10 cellular contexts compared by ENCODE assay signal in genomic region chr20:53736122-53736756, GRCh38.
DNase-seq lines count a peak whose midpoint lies in the region; ATAC-seq, FAIRE-seq and TF ChIP-seq lines count a peak whose summit lies in the region.
"Had no signal": no experiment of that assay in that cellular context is flagged by ENCODE, and none has a peak within 500 bp of the region (broad histone marks: within the 10 kb centered on the region; RNA-seq: fewer than 3 reads in every experiment).

No MANE protein-coding gene starts in this region.

- intact Hi-C loops in activated T-helper 2 cell treated with anti-CD3 and anti-CD28 coated beads, Interferon-gamma antibody, Interleukin-2, Interleukin-4, amounts not matched to agents 10 μg/mL and 5 μg/mL and 100 μg/mL, durations not matched to agents 14 hours and 24 hours and 36 hours (cut with micrococcal nuclease), result no loop called here
- intact Hi-C loops in right lobe of liver (cut with DNase I), result no loop called here

- TF ChIP-seq EP300 in A549 (IDR thresholded peaks at IDR 0.05), result no peak

- H3K36me3 ChIP-seq in HUES64 (ENCODE audit: insufficient read depth, low read length) (no peaks in the 10 kb centered on the region), right lobe of liver (no peaks in the 10 kb centered on the region)
- H3K36me3 ChIP-seq: adrenal gland had no signal

- no peaks in the 10 kb centered on the region for H3K36me3 Mint-ChIP-seq in activated T-helper 2 cell treated with anti-CD3 and anti-CD28 coated beads, Interferon-gamma antibody, Interleukin-2, Interleukin-4, amounts not matched to agents 10 μg/mL and 5 μg/mL and 100 μg/mL, durations not matched to agents 14 hours and 24 hours and 36 hours (ENCODE audit: low read depth)

- H3K27me3 ChIP-seq in HUES64 (ENCODE audit: insufficient read depth, low read length) (no peaks in the 10 kb centered on the region), right lobe of liver (no peaks in the 10 kb centered on the region)
- H3K27me3 ChIP-seq: adrenal gland had no signal

- DNase-seq in A549 (ENCODE audit: low read depth in 1 of 2, low spot score in 1 of 2) (no peak), right lobe of liver (no peak), omental fat pad (ENCODE audit: low spot score) (no peak), cerebellar nuclear complex (lab: John Stamatoyannopoulos, UW) (no peak)
- no peak for DNase-seq in activated T-helper 2 cell treated with anti-CD3 and anti-CD28 coated beads, Interferon-gamma antibody, Interleukin-2, Interleukin-4, amounts not matched to agents 10 μg/mL and 5 μg/mL and 100 μg/mL, durations not matched to agents 14 hours and 24 hours and 36 hours (ENCODE audit: low spot score)
- DNase-seq: adrenal gland, OCI-M1 had no signal

- CTCF ChIA-PET in A549 (lab: Yijun Ruan, JAX), result interaction anchor here (0.6 to 3.7 kb wide), 14 partner anchors 9 to 365 kb away, joined by 3 to 10 read pairs (median 4); no protein-coding TSS in a partner anchor

- peak overlapping the region; percentile 89 to 90 for H3K27ac ChIP-seq in A549
- peak overlapping the region; percentile 73 for H3K27ac ChIP-seq in HUES64 (ENCODE audit: low read depth, low read length)
- peak overlapping the region; percentile 84 to 97 (median 97) for H3K27ac ChIP-seq in right lobe of liver

- H3K9me3 ChIP-seq in A549 (no peaks in the 10 kb centered on the region), HUES64 (ENCODE audit: insufficient read depth, low read depth, low read length) (no peaks in the 10 kb centered on the region), right lobe of liver (no peaks in the 10 kb centered on the region)
- H3K9me3 ChIP-seq: adrenal gland had no signal

- WGBS in A549 (ENCODE audit: missing lambda C conversion rate), result 80% methylated on average over 7 of the region's 7 CpGs
- WGBS in HUES64, result 70% methylated on average over 6 of the region's 7 CpGs
- 70% methylated on average over 7 of the region's 7 CpGs for WGBS in right lobe of liver (ENCODE audit: insufficient coverage, low coverage, low lambda C conversion rate, missing lambda C conversion rate)

- TF ChIP-seq CTCF in A549 (IDR thresholded peaks at IDR 0.05) (no peak), right lobe of liver (IDR thresholded peaks at IDR 0.05) (no peak), omental fat pad (IDR thresholded peaks at IDR 0.05) (no peak)

- no peaks in the 10 kb centered on the region for H3K27me3 Mint-ChIP-seq in activated T-helper 2 cell treated with anti-CD3 and anti-CD28 coated beads, Interferon-gamma antibody, Interleukin-2, Interleukin-4, amounts not matched to agents 10 μg/mL and 5 μg/mL and 100 μg/mL, durations not matched to agents 14 hours and 24 hours and 36 hours (ENCODE audit: low read depth)

- TF ChIP-seq POLR2A in A549 (IDR thresholded peaks at IDR 0.05; ENCODE audit: low read length) (no peak), right lobe of liver (IDR thresholded peaks at IDR 0.05) (no peak)

- peaks cover 67% of the 10 kb centered on the region for H3K4me1 ChIP-seq in A549
- peaks cover 68% of the 10 kb centered on the region for H3K4me1 ChIP-seq in HUES64 (ENCODE audit: insufficient read depth, low read length)
- H3K4me1 ChIP-seq in right lobe of liver, result peaks cover 0 to 30% (median 6%) of the 10 kb centered on the region in 4 donors

- peak overlapping the region; percentile 70 for H3K9ac ChIP-seq in HUES64 (ENCODE audit: low read depth, low read length)

- H3K4me3 ChIP-seq in A549 (no peak overlapping the region), HUES64 (ENCODE audit: low read length) (no peak overlapping the region; the same call in 1 of the 2 replicates), right lobe of liver (no peak overlapping the region)

- H3K9me3 Mint-ChIP-seq in activated T-helper 2 cell treated with anti-CD3 and anti-CD28 coated beads, Interferon-gamma antibody, Interleukin-2, Interleukin-4, amounts not matched to agents 10 μg/mL and 5 μg/mL and 100 μg/mL, durations not matched to agents 14 hours and 24 hours and 36 hours, result no peaks in the 10 kb centered on the region

- peak overlapping the region; percentile 80 for H3K27ac Mint-ChIP-seq in activated T-helper 2 cell treated with anti-CD3 and anti-CD28 coated beads, Interferon-gamma antibody, Interleukin-2, Interleukin-4, amounts not matched to agents 10 μg/mL and 5 μg/mL and 100 μg/mL, durations not matched to agents 14 hours and 24 hours and 36 hours

- ATAC-seq in A549 (no peak), right lobe of liver (no peak), omental fat pad (ENCODE audit: low FRiP score) (no peak), GM18873 (IDR thresholded peaks at IDR 0.05; ENCODE audit: low FRiP score, unreplicated experiment) (no peak), GM21529 (IDR thresholded peaks at IDR 0.05; ENCODE audit: unreplicated experiment) (no peak)

- peaks cover 46% of the 10 kb centered on the region for H3K4me1 Mint-ChIP-seq in activated T-helper 2 cell treated with anti-CD3 and anti-CD28 coated beads, Interferon-gamma antibody, Interleukin-2, Interleukin-4, amounts not matched to agents 10 μg/mL and 5 μg/mL and 100 μg/mL, durations not matched to agents 14 hours and 24 hours and 36 hours (ENCODE audit: low read depth)

- H3K4me2 ChIP-seq in A549, result peak overlapping the region; percentile 75

- H3K4me3 Mint-ChIP-seq in activated T-helper 2 cell treated with anti-CD3 and anti-CD28 coated beads, Interferon-gamma antibody, Interleukin-2, Interleukin-4, amounts not matched to agents 10 μg/mL and 5 μg/mL and 100 μg/mL, durations not matched to agents 14 hours and 24 hours and 36 hours (ENCODE audit: low read depth), result no peak overlapping the region

- no peak for FAIRE-seq in A549 (lab: Jason Lieb, UNC)

- POLR2A ChIA-PET in A549 (lab: Yijun Ruan, JAX), result interaction anchor here (0.6 to 3.4 kb wide), 13 partner anchors 17 to 204 kb away, joined by 3 to 22 read pairs (median 6); partner anchors contain the start of gene ZNF217

- TF ChIP-seq RAD21 in A549 (conservative IDR thresholded peaks at IDR 0.05 in 1 of 2, IDR thresholded peaks at IDR 0.05 in 1 of 2), result no peak

TF ChIP-seq in A549, 52 proteins besides CTCF, POLR2A, EP300 and RAD21:
- TF ChIP-seq FOSB (CRISPR knock-in tag; IDR thresholded peaks at IDR 0.05) (no peak), HES2 (IDR thresholded peaks at IDR 0.05) (no peak), MAX (IDR thresholded peaks at IDR 0.05) (no peak), RARB (CRISPR knock-in tag; IDR thresholded peaks at IDR 0.05) (no peak), CHD2 (IDR thresholded peaks at IDR 0.05; ENCODE audit: low read length, partially characterized antibody) (no peak), RCOR1 (IDR thresholded peaks at IDR 0.05; ENCODE audit: low read depth, low read length) (no peak)
